1 cellular context compared by ENCODE assay signal in the genomic region with DNA sequence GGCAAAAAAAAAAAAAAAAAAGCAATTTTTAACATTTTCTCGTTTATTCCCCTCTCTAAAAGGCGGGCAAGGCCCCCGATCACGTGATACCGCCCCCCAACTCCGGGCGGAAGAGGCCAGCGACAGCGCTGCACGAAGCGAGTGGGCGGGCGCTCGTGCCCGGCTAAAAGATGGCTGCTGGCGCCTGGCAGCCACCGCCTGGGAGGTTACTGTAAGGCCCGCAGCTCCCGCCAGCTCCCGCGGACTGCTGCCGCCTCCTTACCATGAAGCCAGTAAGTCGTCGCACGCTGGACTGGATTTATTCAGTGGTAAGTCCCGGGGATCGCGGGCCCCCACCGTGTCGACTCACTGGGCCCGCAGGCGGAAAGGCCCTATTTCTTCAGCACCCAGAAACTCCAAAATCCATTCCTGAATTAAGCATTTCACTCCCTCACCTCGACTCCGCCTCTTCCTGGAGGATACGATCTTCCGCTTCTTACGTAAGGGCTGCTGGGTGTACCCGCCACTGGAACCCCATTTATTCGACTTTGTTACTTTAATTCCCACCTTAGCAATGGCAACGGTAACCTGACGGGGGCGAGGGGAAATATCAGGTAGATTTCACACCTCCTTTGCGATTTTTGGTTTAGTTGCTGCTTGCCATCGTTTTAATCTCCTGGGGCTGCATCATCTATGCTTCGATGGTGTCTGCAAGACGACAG.
TF ChIP-seq lines count a peak whose summit lies in the region.

A gene with protein sequence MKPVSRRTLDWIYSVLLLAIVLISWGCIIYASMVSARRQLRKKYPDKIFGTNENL (plus strand): TSS at position 156 of the 701 bp plus-strand sequence. CDS start 108 bp downstream, at position 264.
A gene (minus strand): TSS at position 415 of the 701 bp plus-strand sequence. CDS start 150 bp downstream, at position 265.

TF ChIP-seq in HepG2, 621 proteins besides CTCF, POLR2A, EP300 and RAD21 (continued from another document and continues in another):
- TF ChIP-seq, protein P1, sequence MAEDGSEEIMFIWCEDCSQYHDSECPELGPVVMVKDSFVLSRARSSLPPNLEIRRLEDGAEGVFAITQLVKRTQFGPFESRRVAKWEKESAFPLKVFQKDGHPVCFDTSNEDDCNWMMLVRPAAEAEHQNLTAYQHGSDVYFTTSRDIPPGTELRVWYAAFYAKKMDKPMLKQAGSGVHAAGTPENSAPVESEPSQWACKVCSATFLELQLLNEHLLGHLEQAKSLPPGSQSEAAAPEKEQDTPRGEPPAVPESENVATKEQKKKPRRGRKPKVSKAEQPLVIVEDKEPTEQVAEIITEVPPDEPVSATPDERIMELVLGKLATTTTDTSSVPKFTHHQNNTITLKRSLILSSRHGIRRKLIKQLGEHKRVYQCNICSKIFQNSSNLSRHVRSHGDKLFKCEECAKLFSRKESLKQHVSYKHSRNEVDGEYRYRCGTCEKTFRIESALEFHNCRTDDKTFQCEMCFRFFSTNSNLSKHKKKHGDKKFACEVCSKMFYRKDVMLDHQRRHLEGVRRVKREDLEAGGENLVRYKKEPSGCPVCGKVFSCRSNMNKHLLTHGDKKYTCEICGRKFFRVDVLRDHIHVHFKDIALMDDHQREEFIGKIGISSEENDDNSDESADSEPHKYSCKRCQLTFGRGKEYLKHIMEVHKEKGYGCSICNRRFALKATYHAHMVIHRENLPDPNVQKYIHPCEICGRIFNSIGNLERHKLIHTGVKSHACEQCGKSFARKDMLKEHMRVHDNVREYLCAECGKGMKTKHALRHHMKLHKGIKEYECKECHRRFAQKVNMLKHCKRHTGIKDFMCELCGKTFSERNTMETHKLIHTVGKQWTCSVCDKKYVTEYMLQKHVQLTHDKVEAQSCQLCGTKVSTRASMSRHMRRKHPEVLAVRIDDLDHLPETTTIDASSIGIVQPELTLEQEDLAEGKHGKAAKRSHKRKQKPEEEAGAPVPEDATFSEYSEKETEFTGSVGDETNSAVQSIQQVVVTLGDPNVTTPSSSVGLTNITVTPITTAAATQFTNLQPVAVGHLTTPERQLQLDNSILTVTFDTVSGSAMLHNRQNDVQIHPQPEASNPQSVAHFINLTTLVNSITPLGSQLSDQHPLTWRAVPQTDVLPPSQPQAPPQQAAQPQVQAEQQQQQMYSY (CRISPR knock-in tag; IDR thresholded peaks at IDR 0.05) = peak; percentile 65; the same call in 1 of the 2 replicates
- no peak for TF ChIP-seq SNRNP70 (IDR thresholded peaks at IDR 0.05; ENCODE audit: low read depth, low read length)
- TF ChIP-seq, protein P2, sequence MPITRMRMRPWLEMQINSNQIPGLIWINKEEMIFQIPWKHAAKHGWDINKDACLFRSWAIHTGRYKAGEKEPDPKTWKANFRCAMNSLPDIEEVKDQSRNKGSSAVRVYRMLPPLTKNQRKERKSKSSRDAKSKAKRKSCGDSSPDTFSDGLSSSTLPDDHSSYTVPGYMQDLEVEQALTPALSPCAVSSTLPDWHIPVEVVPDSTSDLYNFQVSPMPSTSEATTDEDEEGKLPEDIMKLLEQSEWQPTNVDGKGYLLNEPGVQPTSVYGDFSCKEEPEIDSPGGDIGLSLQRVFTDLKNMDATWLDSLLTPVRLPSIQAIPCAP (CRISPR knock-in tag; IDR thresholded peaks at IDR 0.05; ENCODE audit: low read depth) = no peak
- peak; percentile 38; the same call in 1 of the 2 replicates for TF ChIP-seq BCL6 (CRISPR knock-in tag; IDR thresholded peaks at IDR 0.05)
- TF ChIP-seq DR1 (CRISPR knock-in tag; IDR thresholded peaks at IDR 0.05) = 0 out of 2 replicates have a peak, but pooled peaks have one; percentile 39
- no peak for TF ChIP-seq ZFAT (CRISPR knock-in tag; conservative IDR thresholded peaks at IDR 0.05)
- TF ChIP-seq, protein P3, sequence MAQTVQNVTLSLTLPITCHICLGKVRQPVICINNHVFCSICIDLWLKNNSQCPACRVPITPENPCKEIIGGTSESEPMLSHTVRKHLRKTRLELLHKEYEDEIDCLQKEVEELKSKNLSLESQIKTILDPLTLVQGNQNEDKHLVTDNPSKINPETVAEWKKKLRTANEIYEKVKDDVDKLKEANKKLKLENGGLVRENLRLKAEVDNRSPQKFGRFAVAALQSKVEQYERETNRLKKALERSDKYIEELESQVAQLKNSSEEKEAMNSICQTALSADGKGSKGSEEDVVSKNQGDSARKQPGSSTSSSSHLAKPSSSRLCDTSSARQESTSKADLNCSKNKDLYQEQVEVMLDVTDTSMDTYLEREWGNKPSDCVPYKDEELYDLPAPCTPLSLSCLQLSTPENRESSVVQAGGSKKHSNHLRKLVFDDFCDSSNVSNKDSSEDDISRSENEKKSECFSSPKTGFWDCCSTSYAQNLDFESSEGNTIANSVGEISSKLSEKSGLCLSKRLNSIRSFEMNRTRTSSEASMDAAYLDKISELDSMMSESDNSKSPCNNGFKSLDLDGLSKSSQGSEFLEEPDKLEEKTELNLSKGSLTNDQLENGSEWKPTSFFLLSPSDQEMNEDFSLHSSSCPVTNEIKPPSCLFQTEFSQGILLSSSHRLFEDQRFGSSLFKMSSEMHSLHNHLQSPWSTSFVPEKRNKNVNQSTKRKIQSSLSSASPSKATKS (CRISPR knock-in tag; IDR thresholded peaks at IDR 0.05) = no peak
- TF ChIP-seq ZNF530 (CRISPR knock-in tag; IDR thresholded peaks at IDR 0.05; ENCODE audit: low read depth) = no peak
- no peak for TF ChIP-seq STAT5B (CRISPR knock-in tag; IDR thresholded peaks at IDR 0.05)
- no peak for TF ChIP-seq ZNF224 (CRISPR knock-in tag; IDR thresholded peaks at IDR 0.05)
- TF ChIP-seq FOXM1 (CRISPR knock-in tag; IDR thresholded peaks at IDR 0.05) = no peak
- TF ChIP-seq ZFP41 (CRISPR knock-in tag; IDR thresholded peaks at IDR 0.05; ENCODE audit: borderline replicate concordance) = peak; percentile 48; the same call in 1 of the 2 replicates
- no peak for TF ChIP-seq HMGA1 (CRISPR knock-in tag; conservative IDR thresholded peaks at IDR 0.05)
- TF ChIP-seq, protein P4, sequence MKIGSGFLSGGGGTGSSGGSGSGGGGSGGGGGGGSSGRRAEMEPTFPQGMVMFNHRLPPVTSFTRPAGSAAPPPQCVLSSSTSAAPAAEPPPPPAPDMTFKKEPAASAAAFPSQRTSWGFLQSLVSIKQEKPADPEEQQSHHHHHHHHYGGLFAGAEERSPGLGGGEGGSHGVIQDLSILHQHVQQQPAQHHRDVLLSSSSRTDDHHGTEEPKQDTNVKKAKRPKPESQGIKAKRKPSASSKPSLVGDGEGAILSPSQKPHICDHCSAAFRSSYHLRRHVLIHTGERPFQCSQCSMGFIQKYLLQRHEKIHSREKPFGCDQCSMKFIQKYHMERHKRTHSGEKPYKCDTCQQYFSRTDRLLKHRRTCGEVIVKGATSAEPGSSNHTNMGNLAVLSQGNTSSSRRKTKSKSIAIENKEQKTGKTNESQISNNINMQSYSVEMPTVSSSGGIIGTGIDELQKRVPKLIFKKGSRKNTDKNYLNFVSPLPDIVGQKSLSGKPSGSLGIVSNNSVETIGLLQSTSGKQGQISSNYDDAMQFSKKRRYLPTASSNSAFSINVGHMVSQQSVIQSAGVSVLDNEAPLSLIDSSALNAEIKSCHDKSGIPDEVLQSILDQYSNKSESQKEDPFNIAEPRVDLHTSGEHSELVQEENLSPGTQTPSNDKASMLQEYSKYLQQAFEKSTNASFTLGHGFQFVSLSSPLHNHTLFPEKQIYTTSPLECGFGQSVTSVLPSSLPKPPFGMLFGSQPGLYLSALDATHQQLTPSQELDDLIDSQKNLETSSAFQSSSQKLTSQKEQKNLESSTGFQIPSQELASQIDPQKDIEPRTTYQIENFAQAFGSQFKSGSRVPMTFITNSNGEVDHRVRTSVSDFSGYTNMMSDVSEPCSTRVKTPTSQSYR (CRISPR knock-in tag; IDR thresholded peaks at IDR 0.05; ENCODE audit: borderline replicate concordance) = no peak
- no peak for TF ChIP-seq IRX3 (CRISPR knock-in tag; IDR thresholded peaks at IDR 0.05; ENCODE audit: borderline replicate concordance, low read depth)
- TF ChIP-seq SRSF4 (IDR thresholded peaks at IDR 0.05; ENCODE audit: low read depth, low read length, poor library complexity, severe bottlenecking) = no peak
- TF ChIP-seq FOXK2 (IDR thresholded peaks at IDR 0.05) = no peak
- TF ChIP-seq SSRP1 (CRISPR knock-in tag; IDR thresholded peaks at IDR 0.05) = no peak
- 0 out of 2 replicates have a peak, but pooled peaks have one; percentile 46 for TF ChIP-seq CHCHD3 (CRISPR knock-in tag; IDR thresholded peaks at IDR 0.05)
- peak; percentile 93 for TF ChIP-seq ZNF781 (CRISPR knock-in tag; IDR thresholded peaks at IDR 0.05; ENCODE audit: borderline replicate concordance, not compliant biosample characterization)
- peak; percentile 81; the same call in 1 of the 2 replicates for TF ChIP-seq ZBTB42 (CRISPR knock-in tag; IDR thresholded peaks at IDR 0.05)
- TF ChIP-seq, protein P5, sequence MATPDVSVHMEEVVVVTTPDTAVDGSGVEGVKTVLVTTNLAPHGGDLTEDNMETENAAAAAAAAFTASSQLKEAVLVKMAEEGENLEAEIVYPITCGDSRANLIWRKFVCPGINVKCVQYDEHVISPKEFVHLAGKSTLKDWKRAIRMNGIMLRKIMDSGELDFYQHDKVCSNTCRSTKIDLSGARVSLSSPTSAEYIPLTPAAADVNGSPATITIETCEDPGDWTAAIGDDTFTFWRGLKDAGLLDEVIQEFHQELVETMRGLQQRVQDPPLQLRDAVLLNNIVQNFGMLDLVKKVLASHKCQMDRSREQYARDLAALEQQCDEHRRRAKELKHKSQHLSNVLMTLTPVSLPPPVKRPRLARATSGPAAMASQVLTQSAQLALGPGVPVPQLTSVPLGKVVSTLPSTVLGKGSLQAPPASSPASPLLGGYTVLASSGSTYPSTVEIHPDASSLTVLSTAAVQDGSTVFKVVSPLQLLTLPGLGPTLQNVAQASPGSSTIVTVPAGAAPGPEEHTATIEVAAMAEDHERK (CRISPR knock-in tag; IDR thresholded peaks at IDR 0.05; ENCODE audit: low read depth) = no peak
- TF ChIP-seq ZNF746 (CRISPR knock-in tag; IDR thresholded peaks at IDR 0.05) = peak; percentile 47; the same call in 1 of the 2 replicates
- peak; percentile 25 for TF ChIP-seq IKZF4 (CRISPR knock-in tag; IDR thresholded peaks at IDR 0.05; ENCODE audit: borderline replicate concordance, low read depth, not compliant biosample characterization)
- TF ChIP-seq HIVEP1 (CRISPR knock-in tag; IDR thresholded peaks at IDR 0.05) = peak; percentile 82
- TF ChIP-seq ZNF335 (CRISPR knock-in tag; IDR thresholded peaks at IDR 0.05) = no peak
- TF ChIP-seq, protein P6, sequence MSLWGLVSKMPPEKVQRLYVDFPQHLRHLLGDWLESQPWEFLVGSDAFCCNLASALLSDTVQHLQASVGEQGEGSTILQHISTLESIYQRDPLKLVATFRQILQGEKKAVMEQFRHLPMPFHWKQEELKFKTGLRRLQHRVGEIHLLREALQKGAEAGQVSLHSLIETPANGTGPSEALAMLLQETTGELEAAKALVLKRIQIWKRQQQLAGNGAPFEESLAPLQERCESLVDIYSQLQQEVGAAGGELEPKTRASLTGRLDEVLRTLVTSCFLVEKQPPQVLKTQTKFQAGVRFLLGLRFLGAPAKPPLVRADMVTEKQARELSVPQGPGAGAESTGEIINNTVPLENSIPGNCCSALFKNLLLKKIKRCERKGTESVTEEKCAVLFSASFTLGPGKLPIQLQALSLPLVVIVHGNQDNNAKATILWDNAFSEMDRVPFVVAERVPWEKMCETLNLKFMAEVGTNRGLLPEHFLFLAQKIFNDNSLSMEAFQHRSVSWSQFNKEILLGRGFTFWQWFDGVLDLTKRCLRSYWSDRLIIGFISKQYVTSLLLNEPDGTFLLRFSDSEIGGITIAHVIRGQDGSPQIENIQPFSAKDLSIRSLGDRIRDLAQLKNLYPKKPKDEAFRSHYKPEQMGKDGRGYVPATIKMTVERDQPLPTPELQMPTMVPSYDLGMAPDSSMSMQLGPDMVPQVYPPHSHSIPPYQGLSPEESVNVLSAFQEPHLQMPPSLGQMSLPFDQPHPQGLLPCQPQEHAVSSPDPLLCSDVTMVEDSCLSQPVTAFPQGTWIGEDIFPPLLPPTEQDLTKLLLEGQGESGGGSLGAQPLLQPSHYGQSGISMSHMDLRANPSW (CRISPR knock-in tag; IDR thresholded peaks at IDR 0.05; ENCODE audit: borderline replicate concordance) = no peak
- no peak for TF ChIP-seq NR1H2 (CRISPR knock-in tag; IDR thresholded peaks at IDR 0.05; ENCODE audit: borderline replicate concordance, low read depth)
- peak; percentile 99 for TF ChIP-seq TAF1 (CRISPR knock-in tag; IDR thresholded peaks at IDR 0.05)
- no peak for TF ChIP-seq RBAK (CRISPR knock-in tag; IDR thresholded peaks at IDR 0.05)
- no peak for TF ChIP-seq POLR2AphosphoS2 (IDR thresholded peaks at IDR 0.05; ENCODE audit: low read depth, low read length)
- TF ChIP-seq, protein P7, sequence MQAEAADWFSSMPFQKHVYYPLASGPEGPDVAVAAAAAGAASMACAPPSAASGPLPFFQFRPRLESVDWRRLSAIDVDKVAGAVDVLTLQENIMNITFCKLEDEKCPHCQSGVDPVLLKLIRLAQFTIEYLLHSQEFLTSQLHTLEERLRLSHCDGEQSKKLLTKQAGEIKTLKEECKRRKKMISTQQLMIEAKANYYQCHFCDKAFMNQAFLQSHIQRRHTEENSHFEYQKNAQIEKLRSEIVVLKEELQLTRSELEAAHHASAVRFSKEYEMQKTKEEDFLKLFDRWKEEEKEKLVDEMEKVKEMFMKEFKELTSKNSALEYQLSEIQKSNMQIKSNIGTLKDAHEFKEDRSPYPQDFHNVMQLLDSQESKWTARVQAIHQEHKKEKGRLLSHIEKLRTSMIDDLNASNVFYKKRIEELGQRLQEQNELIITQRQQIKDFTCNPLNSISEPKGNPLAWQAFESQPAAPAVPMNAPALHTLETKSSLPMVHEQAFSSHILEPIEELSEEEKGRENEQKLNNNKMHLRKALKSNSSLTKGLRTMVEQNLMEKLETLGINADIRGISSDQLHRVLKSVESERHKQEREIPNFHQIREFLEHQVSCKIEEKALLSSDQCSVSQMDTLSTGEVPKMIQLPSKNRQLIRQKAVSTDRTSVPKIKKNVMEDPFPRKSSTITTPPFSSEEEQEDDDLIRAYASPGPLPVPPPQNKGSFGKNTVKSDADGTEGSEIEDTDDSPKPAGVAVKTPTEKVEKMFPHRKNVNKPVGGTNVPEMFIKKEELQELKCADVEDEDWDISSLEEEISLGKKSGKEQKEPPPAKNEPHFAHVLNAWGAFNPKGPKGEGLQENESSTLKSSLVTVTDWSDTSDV (CRISPR knock-in tag; IDR thresholded peaks at IDR 0.05) = no peak
- TF ChIP-seq, protein P8, sequence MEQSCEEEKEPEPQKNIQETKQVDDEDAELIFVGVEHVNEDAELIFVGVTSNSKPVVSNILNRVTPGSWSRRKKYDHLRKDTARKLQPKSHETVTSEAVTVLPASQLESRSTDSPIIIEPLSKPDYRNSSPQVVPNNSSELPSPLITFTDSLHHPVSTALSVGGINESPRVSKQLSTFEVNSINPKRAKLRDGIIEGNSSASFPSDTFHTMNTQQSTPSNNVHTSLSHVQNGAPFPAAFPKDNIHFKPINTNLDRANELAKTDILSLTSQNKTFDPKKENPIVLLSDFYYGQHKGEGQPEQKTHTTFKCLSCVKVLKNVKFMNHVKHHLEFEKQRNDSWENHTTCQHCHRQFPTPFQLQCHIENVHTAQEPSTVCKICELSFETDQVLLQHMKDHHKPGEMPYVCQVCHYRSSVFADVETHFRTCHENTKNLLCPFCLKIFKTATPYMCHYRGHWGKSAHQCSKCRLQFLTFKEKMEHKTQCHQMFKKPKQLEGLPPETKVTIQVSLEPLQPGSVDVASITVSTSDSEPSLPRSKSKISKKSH (CRISPR knock-in tag; IDR thresholded peaks at IDR 0.05; ENCODE audit: borderline replicate concordance) = peak; percentile 75; the same call in 1 of the 2 replicates
- TF ChIP-seq ZBTB21 (CRISPR knock-in tag; IDR thresholded peaks at IDR 0.05) = no peak
